In genomic region chr17:9331512-9332163, GRCh38 we compare ENCODE assay signal across 27 cellular contexts.
DNase-seq lines count a peak whose midpoint lies in the region; TF ChIP-seq lines count a peak whose summit lies in the region.
"Had no signal": no experiment of that assay in that cellular context is flagged by ENCODE, and none has a peak within 500 bp of the region (broad histone marks: within the 10 kb centered on the region; RNA-seq: fewer than 3 reads in every experiment).

No MANE protein-coding gene starts in this region.

- H2BK5ac ChIP-seq in H9 (ENCODE audit: insufficient read length, low read length): no peak overlapping the region

- H3K27ac Mint-ChIP-seq in H9 (no peak overlapping the region; a peak in 1 of 7 replicates), Caco-2 (ENCODE audit: unreplicated experiment) (no peak overlapping the region)
- H3K27ac Mint-ChIP-seq: activated CD4-positive, alpha-beta memory T cell treated with anti-CD3 and anti-CD28 coated beads, Interleukin-2, amount 10 ng/mL, durations not matched to agents 7 days and 5 days had no signal

- H3K4me3 Mint-ChIP-seq in H9: peak overlapping the region in 1 of 2 experiments; percentile 12; a peak in 1 of 5 replicates
- H3K4me3 Mint-ChIP-seq in Caco-2 (ENCODE audit: unreplicated experiment): no peak overlapping the region
- H3K4me3 Mint-ChIP-seq: activated CD4-positive, alpha-beta memory T cell treated with anti-CD3 and anti-CD28 coated beads, Interleukin-2, amount 10 ng/mL, durations not matched to agents 7 days and 5 days had no signal

- H2AK5ac ChIP-seq in H9 (ENCODE audit: insufficient read length, low read length): no peak overlapping the region

- CTCF ChIA-PET in Caco-2 (lab: Charles Lee): interaction anchor here (1.1 kb wide), 1 partner anchor 190 kb away, joined by 3 read pairs; no protein-coding TSS in a partner anchor

- H3K36me3 ChIP-seq in adrenal gland (replicated peaks in 1 of 2) (no peaks in the 10 kb centered on the region), Caco-2 (ENCODE audit: control insufficient read depth, insufficient read depth, low read length) (no peaks in the 10 kb centered on the region)
- H3K36me3 ChIP-seq: right lobe of liver, thoracic aorta had no signal

- no peak overlapping the region for H3K56ac ChIP-seq in H9 (ENCODE audit: insufficient read length, low read depth, low read length)

- no peak overlapping the region for H3K27ac ChIP-seq in H9 (ENCODE audit: insufficient read length, low read depth, low read length)
- H3K27ac ChIP-seq in caudate nucleus (ENCODE audit: low read depth, low read length): peak overlapping the region; percentile 89
- peak overlapping the region; percentile 35 for H3K27ac ChIP-seq in layer of hippocampus (ENCODE audit: low read depth, low read length)
- H3K27ac ChIP-seq in adrenal gland: no peak overlapping the region
- H3K27ac ChIP-seq: right lobe of liver, thoracic aorta had no signal

- TF ChIP-seq POLR2A in adrenal gland (IDR thresholded peaks at IDR 0.05): no peak

- H2BK12ac ChIP-seq in H9 (ENCODE audit: insufficient read length, low read depth, low read length): no peak overlapping the region

- H4K8ac ChIP-seq in H9 (replicated peaks; ENCODE audit: insufficient read length, low read depth, low read length): no peak overlapping the region

- no peak overlapping the region for H3K4ac ChIP-seq in H9 (ENCODE audit: low read depth, low read length)

- no peak for TF ChIP-seq CTCF in H9 (conservative IDR thresholded peaks at IDR 0.05)
- TF ChIP-seq CTCF in adrenal gland (IDR thresholded peaks at IDR 0.05): no peak
- TF ChIP-seq CTCF in Caco-2 (IDR thresholded peaks at IDR 0.05; ENCODE audit: insufficient read depth in 1 of 2, low read depth in 1 of 2, low read length in 1 of 2, severe bottlenecking in 1 of 2, unreplicated experiment in 1 of 2): no peak

- POLR2A ChIA-PET in Caco-2 (lab: Charles Lee): no interaction called here

- H3K9me3 ChIP-seq in H9 (ENCODE audit: control insufficient read depth, low read depth, low read length): no peaks in the 10 kb centered on the region
- H3K9me3 ChIP-seq in adrenal gland (replicated peaks in 1 of 3): no peaks in the 10 kb centered on the region
- H3K9me3 ChIP-seq in Caco-2: no peaks in the 10 kb centered on the region
- H3K9me3 ChIP-seq: right lobe of liver had no signal

- peaks cover 16% of the 10 kb centered on the region for H3K27me3 Mint-ChIP-seq in H9 (ENCODE audit: low read depth)
- no peaks in the 10 kb centered on the region for H3K27me3 Mint-ChIP-seq in Caco-2 (ENCODE audit: insufficient read depth, unreplicated experiment)
- H3K27me3 Mint-ChIP-seq: activated CD4-positive, alpha-beta memory T cell treated with anti-CD3 and anti-CD28 coated beads, Interleukin-2, amount 10 ng/mL, durations not matched to agents 7 days and 5 days had no signal

- H3K14ac ChIP-seq in H9 (ENCODE audit: insufficient read depth, low read length): no peak overlapping the region

- H3K4me3 ChIP-seq in adrenal gland: no peak overlapping the region
- no peak overlapping the region for H3K4me3 ChIP-seq in Caco-2 (ENCODE audit: low read depth, low read length)
- H3K4me3 ChIP-seq: K562, right lobe of liver, thoracic aorta had no signal

- no peaks in the 10 kb centered on the region for H4K20me1 ChIP-seq in H9 (ENCODE audit: control insufficient read depth, insufficient read depth, insufficient read length)

- no peaks in the 10 kb centered on the region for H3K79me2 ChIP-seq in H9 (ENCODE audit: insufficient read depth, low read length)

- peak overlapping the region; percentile 22 for H3K4me2 ChIP-seq in H9 (ENCODE audit: insufficient read depth, insufficient read length, low read length)

- no TSS peak for BruUV-seq in Caco-2 (replicated peaks; lab: Mats Ljungman, UMichigan)

- no peak overlapping the region for H3T11ph ChIP-seq in H9 (ENCODE audit: low read length)

- no peak overlapping the region for H2BK20ac ChIP-seq in H9 (ENCODE audit: low read depth, low read length, poor library complexity, severe bottlenecking)

- no peak overlapping the region for H4K91ac ChIP-seq in H9 (ENCODE audit: insufficient read length, low read depth, low read length)

- no peak overlapping the region for H2AFZ ChIP-seq in H9 (ENCODE audit: low read length)

- H3K4me1 Mint-ChIP-seq in H9 (peaks cover 35 to 43% of the 10 kb centered on the region in 2 experiments), Caco-2 (ENCODE audit: low read depth, unreplicated experiment) (peaks cover 6% of the 10 kb centered on the region)
- H3K4me1 Mint-ChIP-seq: activated CD4-positive, alpha-beta memory T cell treated with anti-CD3 and anti-CD28 coated beads, Interleukin-2, amount 10 ng/mL, durations not matched to agents 7 days and 5 days had no signal

- H3K9ac ChIP-seq in H9 (ENCODE audit: extremely low read depth, insufficient read length, low read length): no peak overlapping the region

- no peak overlapping the region for H4K5ac ChIP-seq in H9 (ENCODE audit: insufficient read length, low read depth, low read length)

- peaks cover 9 to 24% (median 10%) of the 10 kb centered on the region in 3 experiments for H3K36me3 Mint-ChIP-seq in H9 (ENCODE audit: insufficient read depth in 1 of 3, low read depth in 3 of 3)
- H3K36me3 Mint-ChIP-seq in Caco-2 (ENCODE audit: insufficient read depth, unreplicated experiment): no peaks in the 10 kb centered on the region

- no peak for DNase-seq in H9
- peak in 22 of 61 donors; percentile 4 to 67 (median 28) for DNase-seq in caudate nucleus (lab: John Stamatoyannopoulos, UW)
- DNase-seq in putamen (ENCODE audit: low spot score): peak; percentile 35
- DNase-seq in DMS79 (lab: John Stamatoyannopoulos, UW): no peak
- no peak for DNase-seq in adrenal gland
- no peak for DNase-seq in NCI-H345 treated with DMSO at 0.1 percent for 48 hours (lab: John Stamatoyannopoulos, UW; ENCODE audit: unreplicated experiment)
- no peak for DNase-seq in Caco-2
- DNase-seq: ACHN; activated CD4-positive, alpha-beta memory T cell treated with anti-CD3 and anti-CD28 coated beads, Interleukin-2, amount 10 ng/mL, durations not matched to agents 7 days and 5 days; activated effector memory CD4-positive, alpha-beta T cell treated with Interleukin-2 at 50 U/mL for 16 hours; activated T-cell treated with anti-CD3 and anti-CD28 coated beads for 4 hours; Calu3; cortex of kidney; kidney glomerular epithelial cell; mammary epithelial cell; MM.1S; NCI-H1417; NCI-H524; NK-92 treated with Interleukin-12 subunit alpha and Interleukin-12 subunit beta, amount 100 ng/mL, for 24 hours; right lobe of liver; SIG-M5; stimulated activated CD4-positive, alpha-beta T cell treated with anti-CD3 and anti-CD28 coated beads, Interleukin-12 subunit alpha, Interleukin-12 subunit beta, amount 100 ng/mL, for 4 hours; stimulated activated CD4-positive, alpha-beta T cell treated with anti-CD3 and anti-CD28 coated beads, Interleukin-4, amount 100 ng/mL, for 4 hours; stimulated activated naive CD4-positive, alpha-beta T cell had no signal

- peaks cover 17 to 20% of the 10 kb centered on the region in 2 experiments for H3K9me3 Mint-ChIP-seq in H9
- peaks cover 8% of the 10 kb centered on the region for H3K9me3 Mint-ChIP-seq in Caco-2 (ENCODE audit: unreplicated experiment)

- no CpG with 5 or more reads among the region's 15 CpGs for WGBS in H9 (ENCODE audit: extremely low coverage, insufficient read length, low lambda C conversion rate)
- 88 to 91% (median 88%) methylated on average over 15 of the region's 15 CpGs for WGBS in adrenal gland, 4 donors

- intact Hi-C loops in adrenal gland (cut with DNase I) (no loop called here), Caco-2 (cut with micrococcal nuclease; ENCODE audit: unreplicated experiment) (no loop called here)

- no peak overlapping the region for H2BK120ac ChIP-seq in H9 (ENCODE audit: low read depth, low read length, poor library complexity, severe bottlenecking)

- no peaks in the 10 kb centered on the region for H3K23me2 ChIP-seq in H9 (ENCODE audit: insufficient read length, low read depth, low read length, poor library complexity, severe bottlenecking)

- H3K23ac ChIP-seq in H9 (ENCODE audit: insufficient read length, low read depth, low read length): no peak overlapping the region

- H3K4me1 ChIP-seq in H9 (ENCODE audit: insufficient read depth, low read length) (peaks cover 14% of the 10 kb centered on the region; the same call in 1 of the 2 replicates), adrenal gland (replicated peaks in 1 of 2) (no peaks in the 10 kb centered on the region), Caco-2 (no peaks in the 10 kb centered on the region)
- H3K4me1 ChIP-seq: right lobe of liver had no signal

- no peaks in the 10 kb centered on the region for H3K79me1 ChIP-seq in H9 (ENCODE audit: insufficient read depth, low read depth, low read length, poor library complexity, severe bottlenecking)

- no peaks in the 10 kb centered on the region for H3K27me3 ChIP-seq in H9 (ENCODE audit: insufficient read depth, low read length)
- H3K27me3 ChIP-seq in layer of hippocampus (ENCODE audit: control insufficient read depth, insufficient read depth, low read length): no peaks in the 10 kb centered on the region
- no peaks in the 10 kb centered on the region for H3K27me3 ChIP-seq in adrenal gland
- no peaks in the 10 kb centered on the region for H3K27me3 ChIP-seq in Caco-2 (replicated peaks; ENCODE audit: control insufficient read depth, insufficient read depth, low read length)
- H3K27me3 ChIP-seq: right lobe of liver had no signal

- no peak overlapping the region for H3K18ac ChIP-seq in H9 (ENCODE audit: insufficient read length, low read depth, low read length)

- H2BK15ac ChIP-seq in H9 (ENCODE audit: low read depth, low read length): no peak overlapping the region

Comparison
In these comparisons a context has a peak if more than half of its experiments do, and no peak if none do; other contexts are left out.
1. H3K27ac ChIP-seq: peak in caudate nucleus (single experiment) and layer of hippocampus (single experiment); none in H9 (single experiment) and adrenal gland (0 of 5).